23 cellular contexts compared by ENCODE assay signal in genomic region chr19:29849234-29849633, GRCh38. TPM values are rescaled to one million over a fixed set of nuclear protein-coding genes. Genes with fewer than 3 reads are reported as not detected.
DNase-seq lines count a peak whose midpoint lies in the region; ATAC-seq, FAIRE-seq and TF ChIP-seq lines count a peak whose summit lies in the region.
"Had no signal": no experiment of that assay in that cellular context is flagged by ENCODE, and none has a peak within 500 bp of the region (broad histone marks: within the 10 kb centered on the region; RNA-seq: fewer than 3 reads in every experiment).

No MANE protein-coding gene starts in this region.

- no peak for TF ChIP-seq RAD21 in HepG2 (CRISPR knock-in tag; IDR thresholded peaks at IDR 0.05)

- no peak overlapping the region for H2AFZ ChIP-seq in HepG2 (ENCODE audit: low read length)
- no peak overlapping the region for H2AFZ ChIP-seq in GM23248

- intact Hi-C loops in HepG2 (cut with micrococcal nuclease; ENCODE audit: unreplicated experiment) (no loop called here), right lobe of liver (cut with DNase I) (no loop called here), Caco-2 (cut with micrococcal nuclease; ENCODE audit: unreplicated experiment) (no loop called here), sigmoid colon (cut with DNase I) (loop anchor here (10.0 kb wide), 1 partner anchor 244 kb away; the partner anchor contains the start of gene POP4)

- peaks cover 39% of the 10 kb centered on the region for H3K4me1 ChIP-seq in HepG2 (ENCODE audit: insufficient read depth, low read length)
- peaks cover 0 to under 1% (median 0%) of the 10 kb centered on the region in 4 donors for H3K4me1 ChIP-seq in right lobe of liver
- H3K4me1 ChIP-seq in Caco-2, result peaks cover 12% of the 10 kb centered on the region
- no peaks in the 10 kb centered on the region for H3K4me1 ChIP-seq in endodermal cell (ENCODE audit: control insufficient read depth, insufficient read depth, low read length)
- peaks cover 0 to 9% (median 8%) of the 10 kb centered on the region in 4 donors for H3K4me1 ChIP-seq in sigmoid colon
- 0 out of 2 replicates have a peak, but pooled peaks cover 5% of the 10 kb centered on the region for H3K4me1 ChIP-seq in GM23248 (ENCODE audit: insufficient read depth)

- DNase-seq in HepG2 (ENCODE audit: low spot score), result no peak
- DNase-seq in right lobe of liver, result no peak
- DNase-seq in Caco-2, result no peak
- DNase-seq in endodermal cell, result peak; percentile 3
- peak; percentile 9 for DNase-seq in sigmoid colon
- no peak for DNase-seq in activated T-cell treated with anti-CD3 and anti-CD28 coated beads, Interleukin-2, amount 50 U/mL, for 4 hours
- DNase-seq in nucleus accumbens (lab: John Stamatoyannopoulos, UW), result no peak
- no peak for DNase-seq in GM23248
- DNase-seq: 8988T; AML-193; CD4-positive, alpha-beta T cell; CD8-positive, alpha-beta T cell; DMS 273 treated with DMSO at 0.1 percent for 48 hours; DMS153; DMS79 treated with DMSO at 0.1 percent for 48 hours; GF-D8 had no signal

- H3K4me3 ChIP-seq in HepG2 (replicated peaks in 1 of 3; ENCODE audit: insufficient read depth in 1 of 3, low read depth in 2 of 3, low read length in 3 of 3) (no peak overlapping the region), right lobe of liver (no peak overlapping the region), Caco-2 (ENCODE audit: low read depth, low read length) (no peak overlapping the region), endodermal cell (ENCODE audit: low read length) (no peak overlapping the region), sigmoid colon (no peak overlapping the region), GM23248 (no peak overlapping the region)
- H3K4me3 ChIP-seq: BLaER1 treated with 17β-estradiol and CSF1 and Interleukin-3, amounts not matched to agents 10 nM and 100 nM had no signal

- no peak for FAIRE-seq in HepG2 (lab: Jason Lieb, UNC)
- FAIRE-seq: A204.1, G401.6, GM12891, GM19239 had no signal

- 3% methylated on average over 2 of the region's 2 CpGs for WGBS in HepG2 (ENCODE audit: low lambda C conversion rate)
- whole genome bisulfite sequencing in right lobe of liver (ENCODE audit: insufficient coverage, low coverage, low lambda C conversion rate, missing lambda C conversion rate), result 10% methylated on average over 2 of the region's 2 CpGs
- 88 to 94% methylated on average over 2 of the region's 2 CpGs for WGBS in endodermal cell (ENCODE audit: insufficient coverage in 1 of 2, insufficient read length in 1 of 2), 2 experiments
- 7 to 60% methylated on average over 2 of the region's 2 CpGs for WGBS in sigmoid colon, 2 donors
- 32 to 42% methylated on average over 2 of the region's 2 CpGs for WGBS in GM23248 (ENCODE audit: low coverage in 1 of 2, low lambda C conversion rate in 2 of 2, missing lambda C conversion rate in 2 of 2), 2 experiments

- H3K27me3 Mint-ChIP-seq in Caco-2 (ENCODE audit: insufficient read depth, unreplicated experiment) (no peaks in the 10 kb centered on the region), endodermal cell (ENCODE audit: insufficient read depth) (peaks cover 24% of the 10 kb centered on the region)
- peaks cover 4% of the 10 kb centered on the region for H3K27me3 Mint-ChIP-seq in activated T-cell treated with anti-CD3 and anti-CD28 coated beads, Interleukin-2, amount 50 U/mL, for 4 hours (ENCODE audit: low read depth)

- H3K36me3 Mint-ChIP-seq in Caco-2 (ENCODE audit: insufficient read depth, unreplicated experiment) (peaks cover 8% of the 10 kb centered on the region), endodermal cell (ENCODE audit: low read depth) (no peaks in the 10 kb centered on the region)
- H3K36me3 Mint-ChIP-seq in activated T-cell treated with anti-CD3 and anti-CD28 coated beads, Interleukin-2, amount 50 U/mL, for 4 hours (ENCODE audit: insufficient read depth), result no peaks in the 10 kb centered on the region

- TF ChIP-seq CTCF in HepG2 (CRISPR knock-in tag; IDR thresholded peaks at IDR 0.05), result no peak
- TF ChIP-seq CTCF in right lobe of liver (IDR thresholded peaks at IDR 0.05), result no peak
- no peak for TF ChIP-seq CTCF in Caco-2 (IDR thresholded peaks at IDR 0.05; ENCODE audit: insufficient read depth in 1 of 2, low read depth in 1 of 2, low read length in 1 of 2, severe bottlenecking in 1 of 2, unreplicated experiment in 1 of 2)
- no peak for TF ChIP-seq CTCF in endodermal cell (conservative IDR thresholded peaks at IDR 0.05)
- no peak for TF ChIP-seq CTCF in sigmoid colon (IDR thresholded peaks at IDR 0.05)

- no peak overlapping the region for H3K4me3 Mint-ChIP-seq in Caco-2 (ENCODE audit: unreplicated experiment)
- no peak overlapping the region for H3K4me3 Mint-ChIP-seq in endodermal cell
- H3K4me3 Mint-ChIP-seq in activated T-cell treated with anti-CD3 and anti-CD28 coated beads, Interleukin-2, amount 50 U/mL, for 4 hours, result no peak overlapping the region
- H3K4me3 Mint-ChIP-seq: B cell; CD4-positive, alpha-beta T cell; CD8-positive, alpha-beta T cell had no signal

- H3K79me2 ChIP-seq in HepG2 (ENCODE audit: insufficient read depth, low read length) (no peaks in the 10 kb centered on the region), GM23248 (ENCODE audit: insufficient read depth) (no peaks in the 10 kb centered on the region)

- ATAC-seq in HepG2 (no peak), right lobe of liver (no peak)
- ATAC-seq in activated T-cell treated with anti-CD3 and anti-CD28 coated beads, Interleukin-2, amount 50 U/mL, for 4 hours, result no peak
- ATAC-seq: CD8-positive, alpha-beta T cell had no signal

- POLR2A ChIA-PET in HepG2 (lab: Yijun Ruan, JAX) (no interaction called here), Caco-2 (lab: Charles Lee) (no interaction called here)

- H3K4me2 ChIP-seq in HepG2 (ENCODE audit: low read depth, low read length), result peak overlapping the region; percentile 4; the same call in 1 of the 2 replicates
- no peak overlapping the region for H3K4me2 ChIP-seq in GM23248 (ENCODE audit: unreplicated experiment)
- H3K4me2 ChIP-seq: BLaER1 treated with 17β-estradiol and CSF1 and Interleukin-3, amounts not matched to agents 10 nM and 100 nM had no signal

- H4K20me1 ChIP-seq in HepG2 (ENCODE audit: insufficient read depth, low read length) (no peaks in the 10 kb centered on the region), GM23248 (ENCODE audit: insufficient read depth) (no peaks in the 10 kb centered on the region)
- H4K20me1 ChIP-seq: BLaER1 treated with 17β-estradiol and CSF1 and Interleukin-3, amounts not matched to agents 10 nM and 100 nM had no signal

- no peaks in the 10 kb centered on the region for H3F3A ChIP-seq in GM23248 (ENCODE audit: insufficient read depth)

- H3K4me1 Mint-ChIP-seq in Caco-2 (ENCODE audit: low read depth, unreplicated experiment) (peaks cover 19% of the 10 kb centered on the region), endodermal cell (peaks cover 6% of the 10 kb centered on the region)
- H3K4me1 Mint-ChIP-seq in activated T-cell treated with anti-CD3 and anti-CD28 coated beads, Interleukin-2, amount 50 U/mL, for 4 hours (ENCODE audit: low read depth), result peaks cover 8% of the 10 kb centered on the region

- H3K9me3 Mint-ChIP-seq in Caco-2 (ENCODE audit: unreplicated experiment) (no peaks in the 10 kb centered on the region), endodermal cell (no peaks in the 10 kb centered on the region)
- H3K9me3 Mint-ChIP-seq in activated T-cell treated with anti-CD3 and anti-CD28 coated beads, Interleukin-2, amount 50 U/mL, for 4 hours, result no peaks in the 10 kb centered on the region
- H3K9me3 Mint-ChIP-seq: CD4-positive, alpha-beta T cell; CD8-positive, alpha-beta T cell had no signal

- H3K9me3 ChIP-seq in HepG2 (ENCODE audit: low read length) (no peaks in the 10 kb centered on the region), right lobe of liver (no peaks in the 10 kb centered on the region), Caco-2 (no peaks in the 10 kb centered on the region), endodermal cell (ENCODE audit: control insufficient read depth, low read length) (no peaks in the 10 kb centered on the region), sigmoid colon (no peaks in the 10 kb centered on the region), GM23248 (ENCODE audit: low read depth) (no peaks in the 10 kb centered on the region)
- H3K9me3 ChIP-seq: BLaER1 treated with 17β-estradiol and CSF1 and Interleukin-3, amounts not matched to agents 10 nM and 100 nM had no signal

- no peak for TF ChIP-seq POLR2A in HepG2 (IDR thresholded peaks at IDR 0.05; ENCODE audit: insufficient read depth in 1 of 2, low read depth in 2 of 2, low read length in 2 of 2)
- TF ChIP-seq POLR2A in right lobe of liver (IDR thresholded peaks at IDR 0.05), result no peak
- no peak for TF ChIP-seq POLR2A in sigmoid colon (IDR thresholded peaks at IDR 0.05)

- in situ Hi-C loops in HepG2 (cut with HindIII; ENCODE audit: extremely low pct_ligation_motif_present, low pct_unique_long_range_greater_than_20kb) (no loop called here), GM23248 (cut with MboI) (no loop called here)

- BruUV-seq in HepG2 (replicated peaks; lab: Mats Ljungman, UMichigan), result no TSS peak
- BruUV-seq in Caco-2 (replicated peaks; lab: Mats Ljungman, UMichigan), result no TSS peak

- CTCF ChIA-PET in HepG2 (lab: Yijun Ruan, JAX; ENCODE audit: low intra/inter-chr PET ratio, low total read pairs) (no interaction called here), Caco-2 (lab: Charles Lee) (interaction anchor here (2.5 kb wide), 1 partner anchor 9 kb away, joined by 7 read pairs; no protein-coding TSS in a partner anchor)

- H3K36me3 ChIP-seq in HepG2 (replicated peaks in 1 of 2; ENCODE audit: control insufficient read depth in 1 of 2, insufficient read depth in 2 of 2, low read length in 2 of 2), result no peaks in the 10 kb centered on the region
- H3K36me3 ChIP-seq in right lobe of liver, result no peaks in the 10 kb centered on the region
- H3K36me3 ChIP-seq in Caco-2 (ENCODE audit: control insufficient read depth, insufficient read depth, low read length), result no peaks in the 10 kb centered on the region
- no peaks in the 10 kb centered on the region for H3K36me3 ChIP-seq in endodermal cell (ENCODE audit: control insufficient read depth, insufficient read depth, low read length)
- no peaks in the 10 kb centered on the region for H3K36me3 ChIP-seq in sigmoid colon
- H3K36me3 ChIP-seq in GM23248 (ENCODE audit: low read depth), result no peaks in the 10 kb centered on the region
- H3K36me3 ChIP-seq: BLaER1 treated with 17β-estradiol and CSF1 and Interleukin-3, amounts not matched to agents 10 nM and 100 nM had no signal

- H3K27ac ChIP-seq in HepG2 (ENCODE audit: extremely low read length, insufficient read depth, low read length) (no peak overlapping the region), right lobe of liver (no peak overlapping the region), endodermal cell (ENCODE audit: low read depth, low read length) (no peak overlapping the region), sigmoid colon (no peak overlapping the region), GM23248 (no peak overlapping the region)
- H3K27ac ChIP-seq: BLaER1 treated with 17β-estradiol and CSF1 and Interleukin-3, amounts not matched to agents 10 nM and 100 nM; C4-2B had no signal

- no peaks in the 10 kb centered on the region for H3K9me2 ChIP-seq in GM23248 (ENCODE audit: insufficient read depth)

- TF ChIP-seq EP300 in HepG2 (IDR thresholded peaks at IDR 0.05; ENCODE audit: low read depth in 2 of 2, low read length in 2 of 2), result no peak
- TF ChIP-seq EP300 in HepG2 (CRISPR knock-in tag; IDR thresholded peaks at IDR 0.05; ENCODE audit: borderline replicate concordance), result no peak
- no peak for TF ChIP-seq EP300 in sigmoid colon (IDR thresholded peaks at IDR 0.05)

- H3K27me3 ChIP-seq in HepG2 (ENCODE audit: control insufficient read depth in 1 of 2, insufficient read depth in 2 of 2, low read length in 2 of 2) (no peaks in the 10 kb centered on the region), right lobe of liver (no peaks in the 10 kb centered on the region), Caco-2 (replicated peaks; ENCODE audit: control insufficient read depth, insufficient read depth, low read length) (no peaks in the 10 kb centered on the region), endodermal cell (ENCODE audit: control insufficient read depth, insufficient read depth, low read length, poor library complexity, severe bottlenecking) (peaks cover 7% of the 10 kb centered on the region), sigmoid colon (no peaks in the 10 kb centered on the region), GM23248 (replicated peaks; ENCODE audit: insufficient read depth) (0 out of 2 replicates have a peak, but pooled peaks cover 11% of the 10 kb centered on the region)

- H3K9ac ChIP-seq in HepG2 (ENCODE audit: insufficient read depth, low read depth, low read length) (no peak overlapping the region), endodermal cell (ENCODE audit: extremely low read depth, low read length, poor library complexity, severe bottlenecking) (no peak overlapping the region), GM23248 (no peak overlapping the region)
- H3K9ac ChIP-seq: BLaER1 treated with 17β-estradiol and CSF1 and Interleukin-3, amounts not matched to agents 10 nM and 100 nM had no signal

- H3K27ac Mint-ChIP-seq in Caco-2 (ENCODE audit: unreplicated experiment), result peak overlapping the region; percentile 67
- no peak overlapping the region for H3K27ac Mint-ChIP-seq in endodermal cell
- H3K27ac Mint-ChIP-seq: B cell; CD4-positive, alpha-beta T cell; CD8-positive, alpha-beta T cell had no signal

RNA-seq across cellular contexts. Expression of gene CCNE1, which starts 37.4 kb away (rescaled TPM):
- total RNA-seq in HepG2 (2016; rRNA removed; fragmentation: Illumina TruSeq; extraction: Trizol) (46.9 and 50.6 TPM in 2 replicates), right lobe of liver (1 to 10 TPM in 3 of 6 experiments, under 1 TPM in 3; 0.26 to 2.2 (median 0.90) TPM), Caco-2 (2022) (29.7 and 33.2 TPM in 2 replicates), endodermal cell (10 to 100 TPM; 33.3 to 34.9 TPM), sigmoid colon (10 to 100 TPM in 1 of 4 donors, 1 to 10 TPM in 3; 2.3 to 13.8 (median 3.6) TPM)
- total RNA-seq in HepG2 (2016; cell fraction: cytosol; rRNA removed; fragmentation: Illumina TruSeq; extraction: Trizol; ENCODE audit: low read depth), result 38.2 and 42.8 TPM in 2 replicates
- total RNA-seq in HepG2 (2016; cell fraction: insoluble cytoplasmic fraction; rRNA removed; fragmentation: Illumina TruSeq; extraction: Trizol), result 46.5 and 48.3 TPM in 2 replicates
- 68.3 and 74.7 TPM in 2 replicates for total RNA-seq in HepG2 (2016; cell fraction: membrane; rRNA removed; fragmentation: Illumina TruSeq; extraction: Trizol)
- total RNA-seq in HepG2 (2016; cell fraction: nucleus; rRNA removed; fragmentation: Illumina TruSeq; extraction: Trizol), result 25.8 and 26.1 TPM in 2 replicates
- polyA plus RNA-seq in HepG2 (2011; rRNA removed) (12.4 and 16.0 TPM in 2 replicates), sigmoid colon (1 to 10 TPM; 2.4 to 7.9 (median 4.4) TPM), GM23248 (2016; fragmentation: Nextera tagmentation; extraction: Ambion mirVana) (5.1 and 5.2 TPM in 2 replicates)
- 13.7 and 13.8 TPM in 2 replicates for polyA plus RNA-seq in HepG2 (2011; cell fraction: cytosol; rRNA removed)
- polyA plus RNA-seq in HepG2 (2011; cell fraction: nucleus; rRNA removed), result 12.6 and 14.9 TPM in 2 replicates
- polyA plus RNA-seq in HepG2 (2012), result 9.4 and 15.3 TPM in 2 replicates
- polyA plus RNA-seq in HepG2 (2016; cell fraction: cytosol; fragmentation: Illumina TruSeq; extraction: Trizol; ENCODE audit: low read depth), result 41.9 and 55.0 TPM in 2 replicates
- polyA plus RNA-seq in HepG2 (2016; cell fraction: insoluble cytoplasmic fraction; fragmentation: Illumina TruSeq; extraction: Trizol; ENCODE audit: low read depth), result 48.2 and 54.2 TPM in 2 replicates
- 56.6 and 66.9 TPM in 2 replicates for polyA plus RNA-seq in HepG2 (2016; cell fraction: membrane; fragmentation: Illumina TruSeq; extraction: Trizol; ENCODE audit: low read depth)
- 46.3 and 47.1 TPM in 2 replicates for polyA plus RNA-seq in HepG2 (2016; cell fraction: nucleus; fragmentation: Illumina TruSeq; extraction: Trizol; ENCODE audit: insufficient read depth, low read depth)
- 11.3 and 13.3 TPM in 2 replicates for polyA minus RNA-seq in HepG2 (2011; rRNA and poly(A)+ RNA removed; ENCODE audit: low replicate concordance)
- 6.7 and 7.8 TPM in 2 replicates for polyA minus RNA-seq in HepG2 (2011; cell fraction: cytosol; rRNA and poly(A)+ RNA removed)
- polyA minus RNA-seq in HepG2 (2011; cell fraction: nucleus; rRNA and poly(A)+ RNA removed), result 8.7 and 9.8 TPM in 2 replicates
- polyA plus RNA-seq in endodermal cell (2013, experiment 1 of 2), result 16.2 TPM
- 15.1 TPM for polyA plus RNA-seq in endodermal cell (2013, experiment 2 of 2)
- 10 to 100 TPM; 17.4 to 30.2 (median 26.7) TPM for total RNA-seq in activated T-cell treated with anti-CD3 and anti-CD28 coated beads, Interleukin-2, amount 50 U/mL, for 4 hours
- total RNA-seq in GM23248 (2014; rRNA removed; shearing (Covaris generic)), result 2.8 and 6.5 TPM in 2 replicates

Comparison
In these comparisons a context has a peak if more than half of its experiments do, and no peak if none do; other contexts are left out.
1. DNase-seq: peak in endodermal cell (single experiment) and sigmoid colon (single experiment); none in HepG2 (single experiment), right lobe of liver (0 of 3), Caco-2 (0 of 2), activated T-cell treated with anti-CD3 and anti-CD28 coated beads, Interleukin-2, amount 50 U/mL, for 4 hours (single experiment), nucleus accumbens (0 of 56) and GM23248 (single experiment).